In genomic region chr2:176391020-176391419, GRCh38 we compare ENCODE assay signal across 18 cellular contexts.
"Had no signal": no experiment of that assay in that cellular context is flagged by ENCODE, and none has a peak within 500 bp of the region (broad histone marks: within the 10 kb centered on the region; RNA-seq: fewer than 3 reads in every experiment).

No MANE protein-coding gene starts in this region.

- H3K27ac ChIP-seq: breast epithelium, lower lobe of right lung, WERI-Rb-1 had no signal

- H3K27me3 ChIP-seq: breast epithelium had no signal

- DNase-seq: activated CD4-positive, alpha-beta T cell treated with anti-CD3 and anti-CD28 coated beads for 1 hour; activated CD8-positive, alpha-beta memory T cell treated with anti-CD3 and anti-CD28 coated beads for 24 hours; activated CD8-positive, alpha-beta memory T cell treated with anti-CD3 and anti-CD28 coated beads, Interleukin-2, amount 50 U/mL, for 48 hours; activated effector memory CD4-positive, alpha-beta T cell treated with Interleukin-2 at 50 U/mL for 16 hours; activated naive CD4-positive, alpha-beta T cell treated with anti-CD3 and anti-CD28 coated beads, Interleukin-2, amount 50 U/mL, for 16 hours; activated T-cell treated with anti-CD3 and anti-CD28 coated beads, Interleukin-2, amount 50 U/mL, for 48 hours; cortex of kidney; effector CD4-positive, alpha-beta T cell; lower lobe of right lung; nucleus accumbens; posterior cingulate gyrus; retina; stimulated activated CD4-positive, alpha-beta T cell treated with anti-CD3 and anti-CD28 coated beads, Interleukin-2, amount 100 ng/mL, for 48 hours; T-helper 2 cell; WERI-Rb-1 had no signal

- H3K36me3 ChIP-seq: lower lobe of right lung, WERI-Rb-1 had no signal

- H3K4me3 ChIP-seq: breast epithelium, lower lobe of right lung had no signal

- ATAC-seq: esophagus mucosa; lower lobe of right lung; natural killer cell treated with Interleukin-12 subunit alpha and Interleukin-12 subunit beta and Interleukin-15 and Interleukin-18, amount 100 ng/mL, for 72 hours had no signal

- H3K4me1 ChIP-seq: breast epithelium had no signal

- H3K9me3 ChIP-seq: breast epithelium, lower lobe of right lung had no signal
